20 cellular contexts compared by ENCODE assay signal in the genomic region with DNA sequence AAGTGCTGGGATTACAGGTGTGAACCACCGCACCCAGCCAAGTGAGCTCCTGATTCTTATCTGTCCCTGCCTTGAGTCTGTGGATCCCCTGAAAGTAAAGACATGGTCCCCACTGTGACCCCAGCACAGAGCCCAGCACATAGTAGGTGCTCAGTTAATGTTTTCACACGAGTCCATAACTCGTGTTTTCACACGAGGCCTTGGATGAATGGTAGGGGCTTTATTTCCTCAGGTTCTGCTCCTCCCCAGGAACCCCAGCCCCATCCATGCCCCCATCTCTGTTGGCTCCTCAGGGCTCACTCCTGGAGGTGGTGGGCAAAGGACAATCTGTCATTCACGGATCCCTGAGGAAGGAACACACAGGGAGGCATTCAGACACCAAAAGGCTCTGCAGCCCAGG. TPM values are rescaled to one million over a fixed set of nuclear protein-coding genes. Genes with fewer than 3 reads are reported as not detected.
DNase-seq lines count a peak whose midpoint lies in the region; ATAC-seq, FAIRE-seq and TF ChIP-seq lines count a peak whose summit lies in the region.
"Had no signal": no experiment of that assay in that cellular context is flagged by ENCODE, and none has a peak within 500 bp of the region (broad histone marks: within the 10 kb centered on the region; RNA-seq: fewer than 3 reads in every experiment).

No MANE protein-coding gene starts in this region.

- TF ChIP-seq RAD21 in K562 (CRISPR knock-in tag; conservative IDR thresholded peaks at IDR 0.05 in 1 of 2, IDR thresholded peaks at IDR 0.05 in 1 of 2) = no peak

- H3K4me1 ChIP-seq in K562 (replicated peaks in 1 of 2; ENCODE audit: control insufficient read depth in 2 of 2, insufficient read depth in 2 of 2, low read length in 2 of 2) = peaks cover 5 to 16% of the 10 kb centered on the region in 2 experiments; a peak in 3 of 5 replicates
- no peaks in the 10 kb centered on the region for H3K4me1 ChIP-seq in osteoblast (ENCODE audit: insufficient read depth, low read length)
- H3K4me1 ChIP-seq: BE2C, HAP-1 had no signal

- intact Hi-C loops in K562 (cut with micrococcal nuclease) = loop anchor here (5.0 kb wide), 1 partner anchor 188 kb away; no protein-coding TSS in a partner anchor

- BruUV-seq in K562 (replicated peaks; lab: Mats Ljungman, UMichigan) = no TSS peak

- H3K4me2 ChIP-seq in K562 (ENCODE audit: insufficient read depth, low read length) (no peak overlapping the region), osteoblast (ENCODE audit: insufficient read depth, low read length) (no peak overlapping the region)

- peaks cover 3% of the 10 kb centered on the region for H3K9me1 ChIP-seq in K562 (ENCODE audit: control insufficient read depth, insufficient read depth, low read length)

- TF ChIP-seq CTCF in K562 (IDR thresholded peaks at IDR 0.05 in 2 of 3, conservative IDR thresholded peaks at IDR 0.05 in 1 of 3; ENCODE audit: insufficient read depth in 2 of 3, low read depth in 1 of 3, low read length in 3 of 3) = no peak
- TF ChIP-seq CTCF in osteoblast (IDR thresholded peaks at IDR 0.05; ENCODE audit: extremely low read depth, low read depth, low read length) = no peak

- in situ Hi-C loops in K562 (cut with MboI) = loop anchor here (5.0 kb wide), 1 partner anchor 43 kb away; no protein-coding TSS in a partner anchor

- H4K20me1 ChIP-seq in K562 (replicated peaks; ENCODE audit: control insufficient read depth, insufficient read depth, low read length) = no peaks in the 10 kb centered on the region
- H4K20me1 ChIP-seq in osteoblast (ENCODE audit: insufficient read depth, low read length) = no peaks in the 10 kb centered on the region

- DNase-seq in K562 (ENCODE audit: extremely low read depth in 1 of 4, low spot score in 3 of 4) = no peak
- DNase-seq in osteoblast (ENCODE audit: insufficient read length, low spot score, missing footprints) = peak; percentile 6
- no peak for DNase-seq in NCI-H2227 (lab: John Stamatoyannopoulos, UW; ENCODE audit: unreplicated experiment)
- DNase-seq: ACHN; BE2C; C1 segment of cervical spinal cord; CD4-positive, CD25-positive, alpha-beta regulatory T cell; CD8-positive, alpha-beta memory T cell; COR-L47; DMS 273 treated with DMSO at 0.1 percent for 48 hours; DMS53; DND-41; EL; GOT3; KG1 had no signal

- WGBS in K562 (ENCODE audit: insufficient coverage, low coverage, missing lambda C conversion rate) = 13% methylated on average over 5 of the region's 5 CpGs

- POLR2A ChIA-PET in K562 (lab: Yijun Ruan, JAX) = interaction anchor here (0.7 to 1.1 kb wide), 3 partner anchors 9 to 28 kb away, joined by 3 to 6 read pairs (median 4); no protein-coding TSS in a partner anchor

- H3K4me3 ChIP-seq in K562 (no peak overlapping the region), osteoblast (ENCODE audit: insufficient read depth, low read length) (no peak overlapping the region)
- H3K4me3 ChIP-seq: GM12878, HAP-1 had no signal

- CTCF ChIA-PET in K562 (lab: Yijun Ruan, JAX; ENCODE audit: low intra/inter-chr PET ratio) = interaction anchor here (3.0 kb wide), 1 partner anchor 42 kb away, joined by 55 read pairs; no protein-coding TSS in a partner anchor

- H2AFZ ChIP-seq in K562 (ENCODE audit: low read depth, low read length) = no peak overlapping the region
- no peak overlapping the region for H2AFZ ChIP-seq in osteoblast (ENCODE audit: low read length)

- H3K27me3 ChIP-seq in K562 (ENCODE audit: control insufficient read depth in 2 of 2, insufficient read depth in 2 of 2, low read length in 2 of 2) (peaks cover 0 to under 1% of the 10 kb centered on the region in 2 experiments; a peak in 1 of 5 replicates), osteoblast (ENCODE audit: insufficient read depth, low read length) (no peaks in the 10 kb centered on the region)

- H3K27ac ChIP-seq in K562 (ENCODE audit: extremely low read depth, low read depth, low read length) (no peak overlapping the region), osteoblast (ENCODE audit: low read depth, low read length) (no peak overlapping the region)

- H3K36me3 ChIP-seq in K562 (ENCODE audit: control insufficient read depth, insufficient read depth, low read length) (no peaks in the 10 kb centered on the region), osteoblast (ENCODE audit: insufficient read depth, low read length) (no peaks in the 10 kb centered on the region)
- H3K36me3 ChIP-seq: BE2C, HAP-1 had no signal

- TF ChIP-seq EP300 in K562 (IDR thresholded peaks at IDR 0.05; ENCODE audit: low read length) = no peak

- no peak for TF ChIP-seq POLR2A in K562 (conservative IDR thresholded peaks at IDR 0.05)

- H3K9me3 ChIP-seq in K562 (replicated peaks; ENCODE audit: control insufficient read depth, insufficient read depth, low read depth, low read length) (no peaks in the 10 kb centered on the region), osteoblast (ENCODE audit: low read depth, low read length) (no peaks in the 10 kb centered on the region)
- H3K9me3 ChIP-seq: BE2C, HAP-1 had no signal

- H3K79me2 ChIP-seq in K562 (ENCODE audit: control insufficient read depth, insufficient read depth, low read length) (no peaks in the 10 kb centered on the region), osteoblast (ENCODE audit: insufficient read depth, low read length) (no peaks in the 10 kb centered on the region)

- FAIRE-seq in K562 (lab: Jason Lieb, UNC) = no peak
- FAIRE-seq: A204.1, GM12878, HTR-8/SVneo had no signal

- no peak for ATAC-seq in K562
- ATAC-seq: GM12878 had no signal

- H3K9ac ChIP-seq in K562 (ENCODE audit: insufficient read depth in 1 of 2, low read depth in 2 of 2, low read length in 2 of 2) = no peak overlapping the region

RNA-seq across cellular contexts. Expression of a gene that starts 23.6 kb away (rescaled TPM):
- 1.9 and 5.1 TPM in 2 replicates for total RNA-seq in K562 (2011; cell fraction: chromatin; rRNA removed; ENCODE audit: low replicate concordance)
- 2.2 and 3.0 TPM in 2 replicates for total RNA-seq in K562 (2011; cell fraction: nucleolus; rRNA removed)
- total RNA-seq in K562 (2011; cell fraction: nucleoplasm; rRNA removed) = 1.3 and 1.6 TPM in 2 replicates
- 0.16 and 0.91 TPM in 2 replicates for total RNA-seq in K562 (2014; rRNA removed)
- total RNA-seq in K562 (2014; rRNA removed; fragmentation: Illumina TruSeq; extraction: Trizol) = 0.11 and 0.29 TPM in 2 replicates
- total RNA-seq in K562 (2015; rRNA removed; fragmentation: Illumina TruSeq; extraction: Trizol) = not detected in 2 replicates
- 0.29 and 0.45 TPM in 2 replicates for total RNA-seq in K562 (2021)
- polyA plus RNA-seq in K562 (2011; rRNA removed) = 0.60 and 0.81 TPM in 2 replicates
- polyA plus RNA-seq in K562 (2011; cell fraction: cytosol; rRNA removed) = 0.83 and 0.88 TPM in 2 replicates
- polyA plus RNA-seq in K562 (2011; cell fraction: nucleus; rRNA removed) = 4.1 and 6.8 TPM in 2 replicates
- polyA plus RNA-seq in K562 (2012) = 0.17 and 0.22 TPM in 2 replicates
- polyA plus RNA-seq in K562 (2014; fragmentation: Illumina TruSeq; extraction: Trizol) = 0.06 and 0.24 TPM in 2 replicates
- polyA plus RNA-seq in K562 (2014; fragmentation: Nextera tagmentation; extraction: Ambion mirVana) = under 1 TPM; 0.04 to 0.08 TPM
- 0.81 and 0.89 TPM in 2 replicates for polyA plus RNA-seq in K562 (2014; rRNA removed)
- 0.18 TPM in 1 of 2 replicates, not detected in the other for polyA minus RNA-seq in K562 (2011; rRNA and poly(A)+ RNA removed)
- 0.86 TPM in 1 of 2 replicates, not detected in the other for polyA minus RNA-seq in K562 (2011; cell fraction: cytosol; rRNA and poly(A)+ RNA removed)
- polyA minus RNA-seq in K562 (2011; cell fraction: nucleus; rRNA and poly(A)+ RNA removed) = 1.1 and 1.8 TPM in 2 replicates
- under 0.01 TPM in 1 of 2 replicates, not detected in the other for total RNA-seq in osteoblast
- total RNA-seq: CD4-positive, CD25-positive, alpha-beta regulatory T cell; CD8-positive, alpha-beta memory T cell had no signal
- polyA plus RNA-seq: CD4-positive, CD25-positive, alpha-beta regulatory T cell; CD8-positive, alpha-beta memory T cell; IgD-negative memory B cell had no signal

RNA-seq across cellular contexts. Expression of a gene that starts 24.4 kb away (rescaled TPM):
- 0.35 and 0.67 TPM in 2 replicates for total RNA-seq in K562 (2011; cell fraction: chromatin; rRNA removed; ENCODE audit: low replicate concordance)
- 0.17 and 0.39 TPM in 2 replicates for total RNA-seq in K562 (2011; cell fraction: nucleolus; rRNA removed)
- total RNA-seq in K562 (2011; cell fraction: nucleoplasm; rRNA removed) = 0.29 and 0.38 TPM in 2 replicates
- total RNA-seq in K562 (2014; rRNA removed) = 0.04 and 0.05 TPM in 2 replicates
- total RNA-seq in K562 (2014; rRNA removed; fragmentation: Illumina TruSeq; extraction: Trizol) = 0.04 TPM in 1 of 2 replicates, not detected in the other
- total RNA-seq in K562 (2015; rRNA removed; fragmentation: Illumina TruSeq; extraction: Trizol) = 0.04 and 0.07 TPM in 2 replicates
- total RNA-seq in K562 (2021) = 0.07 and 0.16 TPM in 2 replicates
- polyA plus RNA-seq in K562 (2011; rRNA removed) = 0.01 and 0.03 TPM in 2 replicates
- 0.01 TPM in 1 of 2 replicates, not detected in the other for polyA plus RNA-seq in K562 (2011; cell fraction: cytosol; rRNA removed)
- 0.06 and 0.33 TPM in 2 replicates for polyA plus RNA-seq in K562 (2011; cell fraction: nucleus; rRNA removed)
- 0.05 and 0.35 TPM in 2 replicates for polyA plus RNA-seq in K562 (2012)
- polyA plus RNA-seq in K562 (2014; fragmentation: Illumina TruSeq; extraction: Trizol) = 0.01 and 0.03 TPM in 2 replicates
- not detected for polyA plus RNA-seq in K562 (2014; fragmentation: Nextera tagmentation; extraction: Ambion mirVana)
- polyA plus RNA-seq in K562 (2014; rRNA removed) = not detected in 2 replicates
- 0.21 TPM in 1 of 2 replicates, not detected in the other for polyA minus RNA-seq in K562 (2011; rRNA and poly(A)+ RNA removed)
- not detected in 2 replicates for polyA minus RNA-seq in K562 (2011; cell fraction: cytosol; rRNA and poly(A)+ RNA removed)
- polyA minus RNA-seq in K562 (2011; cell fraction: nucleus; rRNA and poly(A)+ RNA removed) = 0.22 and 0.27 TPM in 2 replicates
- total RNA-seq in osteoblast = 2.5 and 3.5 TPM in 2 replicates

RNA-seq across cellular contexts. Expression of a gene that starts 31.6 kb away (rescaled TPM):
- 31.7 and 143 TPM in 2 replicates for total RNA-seq in K562 (2011; cell fraction: chromatin; rRNA removed; ENCODE audit: low replicate concordance)
- 201 and 240 TPM in 2 replicates for total RNA-seq in K562 (2011; cell fraction: nucleolus; rRNA removed)
- 97.7 and 104 TPM in 2 replicates for total RNA-seq in K562 (2011; cell fraction: nucleoplasm; rRNA removed)
- 279 and 297 TPM in 2 replicates for total RNA-seq in K562 (2014; rRNA removed)
- 17.4 and 22.6 TPM in 2 replicates for total RNA-seq in K562 (2014; rRNA removed; fragmentation: Illumina TruSeq; extraction: Trizol)
- total RNA-seq in K562 (2015; rRNA removed; fragmentation: Illumina TruSeq; extraction: Trizol) = 33.1 and 33.7 TPM in 2 replicates
- total RNA-seq in K562 (2021) = 245 and 286 TPM in 2 replicates
- polyA plus RNA-seq in K562 (2011; rRNA removed) = 74.2 and 83.0 TPM in 2 replicates
- polyA plus RNA-seq in K562 (2011; cell fraction: cytosol; rRNA removed) = 93.8 and 405 TPM in 2 replicates
- 78.6 and 150 TPM in 2 replicates for polyA plus RNA-seq in K562 (2011; cell fraction: nucleus; rRNA removed)
- 73.8 and 111 TPM in 2 replicates for polyA plus RNA-seq in K562 (2012)
- 42.3 and 63.5 TPM in 2 replicates for polyA plus RNA-seq in K562 (2014; fragmentation: Illumina TruSeq; extraction: Trizol)
- 10 to 100 TPM in 1 of 2 experiments, 1 to 10 TPM in 1; 6.4 to 11.8 TPM for polyA plus RNA-seq in K562 (2014; fragmentation: Nextera tagmentation; extraction: Ambion mirVana)
- 210 and 216 TPM in 2 replicates for polyA plus RNA-seq in K562 (2014; rRNA removed)
- 27.0 and 65.5 TPM in 2 replicates for polyA minus RNA-seq in K562 (2011; rRNA and poly(A)+ RNA removed)
- polyA minus RNA-seq in K562 (2011; cell fraction: cytosol; rRNA and poly(A)+ RNA removed) = 243 and 277 TPM in 2 replicates
- 89.5 and 108 TPM in 2 replicates for polyA minus RNA-seq in K562 (2011; cell fraction: nucleus; rRNA and poly(A)+ RNA removed)
- total RNA-seq in osteoblast = 170 and 172 TPM in 2 replicates

RNA-seq across cellular contexts. Expression of a gene that starts 46.0 kb away (rescaled TPM):
- 10.4 and 16.2 TPM in 2 replicates for total RNA-seq in K562 (2011; cell fraction: chromatin; rRNA removed; ENCODE audit: low replicate concordance)
- 8.7 and 9.3 TPM in 2 replicates for total RNA-seq in K562 (2011; cell fraction: nucleolus; rRNA removed)
- total RNA-seq in K562 (2011; cell fraction: nucleoplasm; rRNA removed) = 7.6 and 8.3 TPM in 2 replicates
- total RNA-seq in K562 (2014; rRNA removed) = 0.86 and 2.5 TPM in 2 replicates
- total RNA-seq in K562 (2014; rRNA removed; fragmentation: Illumina TruSeq; extraction: Trizol) = 0.26 and 0.69 TPM in 2 replicates
- total RNA-seq in K562 (2015; rRNA removed; fragmentation: Illumina TruSeq; extraction: Trizol) = 1.6 and 1.7 TPM in 2 replicates
- total RNA-seq in K562 (2021) = 3.7 and 5.1 TPM in 2 replicates
- 0.84 and 2.9 TPM in 2 replicates for polyA plus RNA-seq in K562 (2011; rRNA removed)
- 1.7 and 3.2 TPM in 2 replicates for polyA plus RNA-seq in K562 (2011; cell fraction: cytosol; rRNA removed)
- polyA plus RNA-seq in K562 (2011; cell fraction: nucleus; rRNA removed) = 4.7 and 6.5 TPM in 2 replicates
- polyA plus RNA-seq in K562 (2012) = 1.5 and 2.0 TPM in 2 replicates
- polyA plus RNA-seq in K562 (2014; fragmentation: Illumina TruSeq; extraction: Trizol) = 1.9 and 2.8 TPM in 2 replicates
- polyA plus RNA-seq in K562 (2014; fragmentation: Nextera tagmentation; extraction: Ambion mirVana) = under 1 TPM in 1 of 2 experiments, not detected in 1; 0.17 TPM
- 0.94 and 1.00 TPM in 2 replicates for polyA plus RNA-seq in K562 (2014; rRNA removed)
- 6.4 and 9.5 TPM in 2 replicates for polyA minus RNA-seq in K562 (2011; rRNA and poly(A)+ RNA removed)
- polyA minus RNA-seq in K562 (2011; cell fraction: cytosol; rRNA and poly(A)+ RNA removed) = 5.4 and 7.2 TPM in 2 replicates
- 3.9 and 8.4 TPM in 2 replicates for polyA minus RNA-seq in K562 (2011; cell fraction: nucleus; rRNA and poly(A)+ RNA removed)
- total RNA-seq in osteoblast = 0.72 and 1.8 TPM in 2 replicates

RNA-seq across cellular contexts. Expression of a gene that starts 56.8 kb away (rescaled TPM):
- total RNA-seq in K562 (2011; cell fraction: chromatin; rRNA removed; ENCODE audit: low replicate concordance) = 8.8 and 30.9 TPM in 2 replicates
- total RNA-seq in K562 (2011; cell fraction: nucleolus; rRNA removed) = 42.9 and 46.5 TPM in 2 replicates
- total RNA-seq in K562 (2011; cell fraction: nucleoplasm; rRNA removed) = 23.2 and 24.7 TPM in 2 replicates
- 37.8 and 54.6 TPM in 2 replicates for total RNA-seq in K562 (2014; rRNA removed)
- total RNA-seq in K562 (2014; rRNA removed; fragmentation: Illumina TruSeq; extraction: Trizol) = 11.7 and 21.1 TPM in 2 replicates
- 27.8 and 28.5 TPM in 2 replicates for total RNA-seq in K562 (2015; rRNA removed; fragmentation: Illumina TruSeq; extraction: Trizol)
- total RNA-seq in K562 (2021) = 31.7 and 33.8 TPM in 2 replicates
- polyA plus RNA-seq in K562 (2011; rRNA removed) = 28.4 and 49.3 TPM in 2 replicates
- 61.2 and 112 TPM in 2 replicates for polyA plus RNA-seq in K562 (2011; cell fraction: cytosol; rRNA removed)
- 20.0 and 27.3 TPM in 2 replicates for polyA plus RNA-seq in K562 (2011; cell fraction: nucleus; rRNA removed)
- polyA plus RNA-seq in K562 (2012) = 30.6 and 34.2 TPM in 2 replicates
- 60.2 and 60.9 TPM in 2 replicates for polyA plus RNA-seq in K562 (2014; fragmentation: Illumina TruSeq; extraction: Trizol)
- 10 to 100 TPM; 10.6 to 11.0 TPM for polyA plus RNA-seq in K562 (2014; fragmentation: Nextera tagmentation; extraction: Ambion mirVana)
- polyA plus RNA-seq in K562 (2014; rRNA removed) = 60.0 and 67.1 TPM in 2 replicates
- 14.7 and 21.0 TPM in 2 replicates for polyA minus RNA-seq in K562 (2011; rRNA and poly(A)+ RNA removed)
- 13.2 and 21.0 TPM in 2 replicates for polyA minus RNA-seq in K562 (2011; cell fraction: cytosol; rRNA and poly(A)+ RNA removed)
- polyA minus RNA-seq in K562 (2011; cell fraction: nucleus; rRNA and poly(A)+ RNA removed) = 10.2 and 11.6 TPM in 2 replicates
- 8.3 and 9.4 TPM in 2 replicates for total RNA-seq in osteoblast
